Comparison of ENCODE assay signal across 19 cellular contexts in the genomic region with DNA sequence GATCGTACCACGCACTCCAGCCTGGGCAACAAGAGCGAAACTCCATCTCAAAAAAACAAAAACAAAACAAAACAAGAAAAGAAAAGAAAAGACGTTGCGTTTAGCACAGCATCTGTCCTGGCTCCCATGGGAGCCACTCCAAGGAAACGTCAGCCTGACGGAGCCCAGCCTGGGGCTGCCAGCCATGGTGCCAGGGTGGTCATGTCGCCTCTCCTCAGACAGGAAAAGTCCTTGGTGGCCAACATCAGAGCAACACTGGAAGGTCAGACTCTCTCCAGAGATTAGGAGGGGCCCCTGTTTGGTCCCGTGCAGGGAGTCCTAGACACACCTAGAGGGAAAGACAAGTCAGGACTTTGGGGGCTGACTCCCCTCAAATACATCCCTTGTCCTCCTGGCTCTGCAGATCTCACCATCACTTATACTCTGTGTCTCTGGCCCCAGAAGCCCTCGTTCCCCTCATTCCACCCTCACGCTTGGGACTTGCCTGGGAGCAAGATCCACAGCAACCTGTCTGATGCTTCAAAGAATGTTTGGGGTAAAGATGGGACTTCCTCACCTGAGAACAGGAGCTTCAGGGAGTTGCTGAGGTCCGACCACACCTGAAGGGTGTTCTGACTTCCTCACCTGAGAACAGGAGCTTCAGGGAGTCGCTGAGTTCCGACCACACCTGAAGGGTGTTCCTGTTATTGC. TPM values are rescaled to one million over a fixed set of nuclear protein-coding genes. Genes with fewer than 3 reads are reported as not detected.
A peak's percentile ranks its signal among the peaks of the same experiment; 100 is the strongest.
DNase-seq lines count a peak whose midpoint lies in the region; ATAC-seq and TF ChIP-seq lines count a peak whose summit lies in the region.
"Had no signal": no experiment of that assay in that cellular context is flagged by ENCODE, and none has a peak within 500 bp of the region (broad histone marks: within the 10 kb centered on the region; RNA-seq: fewer than 3 reads in every experiment).

No MANE protein-coding gene starts in this region.

- peaks cover 8% of the 10 kb centered on the region for H3K27me3 Mint-ChIP-seq in chondrocyte (ENCODE audit: low read depth)

- no peak for ATAC-seq in upper lobe of right lung

- no peak overlapping the region for H3K27ac Mint-ChIP-seq in chondrocyte (ENCODE audit: unreplicated experiment)
- H3K27ac Mint-ChIP-seq: CD4-positive, alpha-beta T cell; HFFc6 had no signal

- H3K27ac ChIP-seq in upper lobe of right lung = no peak overlapping the region
- H3K27ac ChIP-seq: 22Rv1, HL-60 had no signal

- H3K4me3 ChIP-seq in upper lobe of right lung = no peak overlapping the region
- H3K4me3 ChIP-seq: HAP-1 had no signal

- TF ChIP-seq CTCF in chondrocyte (IDR thresholded peaks at IDR 0.05) (no peak), upper lobe of right lung (IDR thresholded peaks at IDR 0.05) (no peak)

- no peaks in the 10 kb centered on the region for H3K36me3 Mint-ChIP-seq in chondrocyte (ENCODE audit: low read depth)

- no peaks in the 10 kb centered on the region for H3K4me1 ChIP-seq in upper lobe of right lung
- H3K4me1 ChIP-seq: HAP-1 had no signal

- no peaks in the 10 kb centered on the region for H3K9me3 ChIP-seq in upper lobe of right lung
- H3K9me3 ChIP-seq: HAP-1 had no signal

- no peaks in the 10 kb centered on the region for H3K4me1 Mint-ChIP-seq in chondrocyte (ENCODE audit: low read depth)

- peak; percentile 2 for DNase-seq in NCI-H2171 treated with DMSO at 0.1 percent for 48 hours (lab: John Stamatoyannopoulos, UW)
- no peak for DNase-seq in NCI-H2171 (lab: John Stamatoyannopoulos, UW)
- peak; percentile 26 for DNase-seq in chondrocyte (ENCODE audit: low spot score)
- DNase-seq in mesenteric fat pad (ENCODE audit: low spot score) = peak; percentile 53
- peak; percentile 36 for DNase-seq in upper lobe of right lung
- no peak for DNase-seq in activated effector memory CD4-positive, alpha-beta T cell treated with Interleukin-2 at 50 U/mL for 16 hours
- no peak for DNase-seq in T-helper 1 cell
- DNase-seq in middle frontal gyrus (ENCODE audit: extremely low spot score, low spot score) = no peak
- DNase-seq: C1 segment of cervical spinal cord; Calu3; CD4-positive, alpha-beta T cell; DMS 273 treated with DMSO at 0.1 percent for 48 hours; HFFc6 had no signal

- H3K36me3 ChIP-seq in upper lobe of right lung = no peaks in the 10 kb centered on the region
- H3K36me3 ChIP-seq: HAP-1 had no signal

- H3K27me3 ChIP-seq in upper lobe of right lung = no peaks in the 10 kb centered on the region

- H3K9me3 Mint-ChIP-seq in chondrocyte (ENCODE audit: low read depth) = no peaks in the 10 kb centered on the region
- H3K9me3 Mint-ChIP-seq: CD4-positive, alpha-beta T cell; HFFc6 had no signal

- intact Hi-C loops in upper lobe of right lung (cut with DNase I) = no loop called here

- no peak overlapping the region for H3K4me3 Mint-ChIP-seq in chondrocyte (ENCODE audit: unreplicated experiment)
- H3K4me3 Mint-ChIP-seq: CD4-positive, alpha-beta T cell; HFFc6 had no signal

RNA-seq across cellular contexts. Expression of gene LILRA4, which starts 9.3 kb away (rescaled TPM):
- total RNA-seq in chondrocyte (not detected in 3 replicates), mesenteric fat pad (1.0 TPM), upper lobe of right lung (4.8 TPM)
- total RNA-seq: A673, Calu3, Daoy, H1, HFFc6 had no signal

RNA-seq across cellular contexts. Expression of gene LILRA5, which starts 16.7 kb away (rescaled TPM):
- total RNA-seq in chondrocyte (not detected in 3 replicates), mesenteric fat pad (23.0 TPM), upper lobe of right lung (13.5 TPM)
- total RNA-seq: A673, Calu3, Daoy, H1, HFFc6 had no signal

RNA-seq across cellular contexts. Expression of gene LAIR1, which starts 35.1 kb away (rescaled TPM):
- total RNA-seq in chondrocyte = not detected in 3 replicates
- total RNA-seq in mesenteric fat pad = 63.8 TPM
- 87.8 TPM for total RNA-seq in upper lobe of right lung
- total RNA-seq: A673, Daoy, H1, HFFc6 had no signal

RNA-seq across cellular contexts. Expression of gene LILRB2, which starts 48.7 kb away (rescaled TPM):
- total RNA-seq in chondrocyte (not detected in 3 replicates), mesenteric fat pad (14.4 TPM), upper lobe of right lung (18.8 TPM)
- total RNA-seq: A673, Calu3, Daoy, H1, HFFc6 had no signal

Comparison
In these comparisons a context has a peak if more than half of its experiments do, and no peak if none do; other contexts are left out.
1. DNase-seq: peak in NCI-H2171 treated with DMSO at 0.1 percent for 48 hours (single experiment), chondrocyte (single experiment), mesenteric fat pad (single experiment) and upper lobe of right lung (single experiment); none in NCI-H2171 (single experiment), activated effector memory CD4-positive, alpha-beta T cell treated with Interleukin-2 at 50 U/mL for 16 hours (single experiment), T-helper 1 cell (0 of 5) and middle frontal gyrus (single experiment).
2. RNA of gene LILRA5, which starts 16.7 kb away (total RNA-seq): 23.0 TPM in mesenteric fat pad (single experiment) and 13.5 TPM in upper lobe of right lung (single experiment); not detected in chondrocyte; every median in the first group is over 10 times any median in the second.
3. RNA of gene LAIR1, which starts 35.1 kb away (total RNA-seq): 87.8 TPM in upper lobe of right lung (single experiment) and 63.8 TPM in mesenteric fat pad (single experiment); not detected in chondrocyte; every median in the first group is over 10 times any median in the second.